ENCODE assay signal across 1 cellular context in the genomic region with DNA sequence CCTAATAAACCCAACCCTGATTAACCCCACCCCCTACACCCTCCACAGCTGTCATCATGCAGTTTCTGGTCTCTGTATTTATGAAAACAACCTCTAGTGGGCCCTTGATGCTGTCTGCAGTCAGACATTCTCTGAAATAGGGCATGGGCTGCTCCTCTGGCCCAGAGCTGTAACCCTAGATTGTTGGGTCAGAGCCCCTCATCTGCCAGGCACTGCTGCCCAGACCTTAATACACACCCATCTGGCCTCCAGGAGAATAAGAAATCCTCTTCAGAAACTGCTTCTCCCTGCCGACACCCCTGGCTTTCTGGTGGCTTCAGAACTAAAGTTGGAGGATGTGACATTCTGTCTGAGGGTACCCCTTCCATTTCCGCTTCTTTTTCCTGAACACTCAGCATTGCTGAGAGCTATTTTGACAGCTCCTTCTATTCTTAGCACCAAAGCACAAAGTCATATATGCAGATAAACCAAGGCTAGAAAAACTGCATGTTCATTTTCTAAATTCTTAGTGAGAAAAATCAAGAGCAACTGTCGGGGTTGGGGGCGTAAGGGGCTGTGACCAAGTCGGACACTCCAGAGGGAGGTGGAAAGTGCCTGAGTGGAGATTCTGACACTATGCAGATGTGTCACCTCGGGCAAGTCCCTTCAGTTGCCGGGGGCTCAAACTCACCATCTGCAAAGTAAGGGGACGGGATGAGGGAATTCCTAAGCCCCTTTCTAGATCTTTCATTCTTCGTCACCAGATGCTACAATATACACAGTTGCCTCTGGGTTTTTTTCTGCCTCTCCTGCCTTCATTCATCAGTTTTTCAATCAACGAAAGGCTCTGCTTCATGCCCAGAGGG.
TF ChIP-seq lines count a peak whose summit lies in the region.

No MANE protein-coding gene starts in this region.

TF ChIP-seq in K562, 482 proteins besides CTCF, POLR2A, EP300 and RAD21:
- TF ChIP-seq EHMT2 (IDR thresholded peaks at IDR 0.05): no peak
- TF ChIP-seq L3MBTL2 (IDR thresholded peaks at IDR 0.05): no peak
- no peak for TF ChIP-seq BACH1 (tag; IDR thresholded peaks at IDR 0.05)
